8 cellular contexts compared by ENCODE assay signal in the genomic region with DNA sequence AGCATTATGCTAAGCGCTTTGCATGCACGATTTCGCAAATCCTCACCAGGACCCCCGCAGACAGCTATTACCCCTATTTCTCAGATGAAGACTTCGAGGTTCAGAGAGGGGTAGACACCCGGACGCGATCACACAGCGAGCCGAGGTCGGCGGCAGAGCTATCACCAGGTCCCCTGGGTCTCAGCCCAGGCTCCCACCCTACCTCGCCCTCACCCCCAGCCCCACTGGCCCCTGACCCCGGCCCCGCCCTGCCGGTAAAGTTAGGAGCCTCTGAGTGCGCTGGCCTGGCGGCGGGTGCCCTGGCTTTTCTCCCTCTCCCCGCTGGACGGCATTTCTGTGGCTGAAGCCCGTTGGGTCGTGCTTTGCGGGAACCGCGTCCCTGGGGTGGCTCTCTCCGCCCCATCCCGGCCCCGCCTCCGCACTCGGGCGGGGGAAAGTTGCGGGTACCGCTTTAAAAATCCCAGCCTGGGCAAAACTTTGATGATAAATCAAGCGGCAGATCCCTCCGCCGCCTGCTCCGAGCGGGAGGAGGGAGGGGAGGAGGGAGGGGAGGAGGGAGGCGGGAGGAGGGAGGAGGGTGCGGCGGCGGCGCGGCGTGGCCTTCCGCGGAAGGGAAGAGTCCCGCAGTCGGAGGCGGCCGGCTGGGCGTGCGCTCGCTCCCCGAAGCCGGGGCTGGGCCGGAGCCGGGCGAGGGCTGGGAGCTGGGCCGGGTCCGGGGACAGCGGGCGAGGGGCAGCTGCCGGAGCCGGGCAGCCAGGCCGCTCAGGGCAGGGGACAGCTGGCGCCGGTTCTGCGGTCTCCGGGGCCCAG. TPM values are rescaled to one million over a fixed set of nuclear protein-coding genes. Genes with fewer than 3 reads are reported as not detected.
A peak's percentile ranks its signal among the peaks of the same experiment; 100 is the strongest.
DNase-seq lines count a peak whose midpoint lies in the region; ATAC-seq, FAIRE-seq and TF ChIP-seq lines count a peak whose summit lies in the region.

TSS of gene VSTM2L (plus strand) at position 624 of the 810 bp plus-strand sequence. CDS start 224 bp downstream, outside the sequence.

- peaks cover 12% of the 10 kb centered on the region for H3K4me1 Mint-ChIP-seq in activated T-helper 17 cell treated with anti-CD3 and anti-CD28 coated beads, Interleukin-2, amount 50 U/mL, for 72 hours

- H3K4me3 Mint-ChIP-seq in activated T-helper 17 cell treated with anti-CD3 and anti-CD28 coated beads, Interleukin-2, amount 50 U/mL, for 72 hours = peak within 1 kb of the TSS; percentile 63

- no peaks in the 10 kb centered on the region for H3K36me3 ChIP-seq in psoas muscle (ENCODE audit: insufficient read depth in 1 of 2, low read depth in 1 of 2)

- no peak within 1 kb of the TSS for H3K27ac Mint-ChIP-seq in activated T-helper 17 cell treated with anti-CD3 and anti-CD28 coated beads, Interleukin-2, amount 50 U/mL, for 72 hours

- TF ChIP-seq CTCF in AG04450 (IDR thresholded peaks at IDR 0.05; ENCODE audit: low read depth, low read length) (no peak), psoas muscle (IDR thresholded peaks at IDR 0.05) (no peak)

- no peaks in the 10 kb centered on the region for H3K9me3 Mint-ChIP-seq in activated T-helper 17 cell treated with anti-CD3 and anti-CD28 coated beads, Interleukin-2, amount 50 U/mL, for 72 hours

- H3K27me3 ChIP-seq in AG04450 (ENCODE audit: control insufficient read depth, insufficient read depth, low read length) (peaks cover 71% of the 10 kb centered on the region), psoas muscle (ENCODE audit: insufficient read depth in 3 of 3, low read length in 2 of 3) (peaks cover 0 to 57% (median 31%) of the 10 kb centered on the region in 3 donors)

- H3K4me1 ChIP-seq in psoas muscle = peaks cover 6% of the 10 kb centered on the region

- no peak for FAIRE-seq in RCC 7860 (lab: Jason Lieb, UNC)

- H3K4me3 ChIP-seq in AG04450 (ENCODE audit: low read depth, low read length) = peak within 1 kb of the TSS; percentile 48
- H3K4me3 ChIP-seq in psoas muscle = peak within 1 kb of the TSS; percentile 62

- H3K9me3 ChIP-seq in AG04450 (ENCODE audit: control insufficient read depth, insufficient read depth, low read length) (no peaks in the 10 kb centered on the region), psoas muscle (no peaks in the 10 kb centered on the region)

- POLR2A ChIA-PET in AG04450 (lab: Yijun Ruan, JAX) = interaction anchor here (0.6 kb wide), 1 partner anchor 12 kb away, joined by 3 read pairs; no protein-coding TSS in a partner anchor

- ATAC-seq in GM21360 (IDR thresholded peaks at IDR 0.05; ENCODE audit: unreplicated experiment) (peak; percentile 16), Right ventricle myocardium inferior (peak; percentile 29), psoas muscle (peak in 2 of 4 donors; percentile 8 to 17), HG02588 (IDR thresholded peaks at IDR 0.05; ENCODE audit: unreplicated experiment) (no peak)
- ATAC-seq in activated T-helper 17 cell treated with anti-CD3 and anti-CD28 coated beads, Interleukin-2, amount 50 U/mL, for 72 hours (replicated peaks) = no peak

- WGBS in psoas muscle, 3 donors = 5 to 6% (median 6%) methylated on average over 45 to 67 of the region's 71 CpGs

- intact Hi-C loops in Right ventricle myocardium inferior (cut with DNase I) = loop anchor here (5.0 kb wide), 3 partner anchors 90 to 145 kb away; no protein-coding TSS in a partner anchor
- intact Hi-C loops in psoas muscle (cut with DNase I) = loop anchor here (1.0 to 10.0 kb wide), 4 partner anchors 90 to 338 kb away; no protein-coding TSS in a partner anchor

- H3K27me3 Mint-ChIP-seq in activated T-helper 17 cell treated with anti-CD3 and anti-CD28 coated beads, Interleukin-2, amount 50 U/mL, for 72 hours = peaks cover 46% of the 10 kb centered on the region

- peak; percentile 16 for DNase-seq in AG04450 (ENCODE audit: low read depth, low spot score)
- no peak for DNase-seq in Right ventricle myocardium inferior (ENCODE audit: missing footprints)
- DNase-seq in psoas muscle = no peak
- no peak for DNase-seq in RCC 7860 (ENCODE audit: low spot score)
- no peak for DNase-seq in NCI-H1048 (lab: John Stamatoyannopoulos, UW)

- H3K36me3 Mint-ChIP-seq in activated T-helper 17 cell treated with anti-CD3 and anti-CD28 coated beads, Interleukin-2, amount 50 U/mL, for 72 hours (ENCODE audit: low read depth) = peaks cover 7% of the 10 kb centered on the region

- CTCF ChIA-PET in AG04450 (lab: Charles Lee) = interaction anchor here (0.8 to 1.1 kb wide), 3 partner anchors 89 to 317 kb away, joined by 4 to 6 read pairs (median 4); no protein-coding TSS in a partner anchor

- H3K27ac ChIP-seq in AG04450 (ENCODE audit: low read depth, low read length) = no peak within 1 kb of the TSS
- H3K27ac ChIP-seq in psoas muscle = no peak within 1 kb of the TSS

RNA-seq across cellular contexts. Expression of gene VSTM2L, which starts in this region (rescaled TPM):
- 0.25 and 0.50 TPM in 2 replicates for polyA plus RNA-seq in AG04450 (2011; rRNA removed)
- polyA minus RNA-seq in AG04450 (2011; rRNA and poly(A)+ RNA removed) = 0.09 TPM in 1 of 2 replicates, not detected in the other
- total RNA-seq in activated T-helper 17 cell treated with anti-CD3 and anti-CD28 coated beads, Interleukin-2, amount 50 U/mL, for 72 hours = not detected
- total RNA-seq in Right ventricle myocardium inferior = 17.7 TPM
- total RNA-seq in psoas muscle = under 1 TPM; 0.49 to 0.95 (median 0.88) TPM
- polyA plus RNA-seq in psoas muscle = 1 to 10 TPM in 1 of 3 donors, under 1 TPM in 2; 0.05 to 2.8 (median 0.10) TPM

Comparison
In these comparisons a context has a peak if more than half of its experiments do, and no peak if none do; other contexts are left out.
1. Peak in DNase-seq and H3K4me3 ChIP-seq in AG04450; RNA of the gene not detected or under 1 TPM.
2. ATAC-seq: peak in GM21360 (single experiment) and Right ventricle myocardium inferior (single experiment); none in activated T-helper 17 cell treated with anti-CD3 and anti-CD28 coated beads, Interleukin-2, amount 50 U/mL, for 72 hours (single experiment) and HG02588 (single experiment).